In the genomic region with DNA sequence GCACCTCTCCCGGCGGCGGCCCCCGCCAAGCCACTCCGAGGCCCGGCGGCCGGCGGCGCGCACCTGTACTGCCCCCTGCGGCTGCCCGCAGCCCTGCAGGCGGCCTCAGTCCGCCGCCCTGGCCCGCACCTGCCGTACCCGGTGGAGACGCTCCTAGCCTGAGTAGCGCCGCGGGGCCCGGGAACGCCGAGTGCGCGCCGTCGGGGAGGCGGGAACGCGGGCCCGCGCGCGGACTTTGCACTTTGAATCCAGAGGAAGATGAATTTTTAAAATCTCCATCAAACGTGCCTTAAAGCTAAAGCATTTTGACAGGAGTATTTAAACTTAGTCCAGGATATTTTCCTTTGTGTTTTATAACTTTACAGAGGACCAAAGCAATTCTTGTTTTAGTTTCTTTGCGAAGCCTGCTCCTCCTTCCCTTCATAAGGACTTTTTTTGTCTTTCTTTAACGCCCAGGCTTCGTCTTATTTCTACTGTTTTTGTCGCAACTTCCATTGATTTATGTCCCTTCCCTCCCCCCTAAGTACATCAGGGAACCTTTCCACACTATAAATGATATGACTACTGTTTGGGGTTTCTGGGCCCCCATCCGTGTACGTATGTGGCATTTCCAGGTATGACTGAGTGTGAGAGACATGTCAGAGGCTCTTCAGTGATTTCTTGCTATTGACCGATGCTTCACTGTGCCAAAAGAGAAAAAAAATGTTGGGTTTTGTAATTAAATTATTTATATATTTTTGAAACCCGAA, we compare ENCODE assay signal across 8 cellular contexts. TPM values are rescaled to one million over a fixed set of nuclear protein-coding genes. Genes with fewer than 3 reads are reported as not detected.
DNase-seq lines count a peak whose midpoint lies in the region; ATAC-seq, FAIRE-seq and TF ChIP-seq lines count a peak whose summit lies in the region.

No MANE protein-coding gene starts in this region.

- in situ Hi-C loops in ACHN (cut with HindIII; ENCODE audit: low pct_ligation_motif_present, low pct_unique_long_range_greater_than_20kb, low sequenced_read_pairs): no loop called here

- no peak for ATAC-seq in HG03520 (IDR thresholded peaks at IDR 0.05; ENCODE audit: unreplicated experiment)

- no peak for FAIRE-seq in GM12891 (lab: Jason Lieb, UNC)

- DNase-seq in ACHN (peak; percentile 40), H7 (peak; percentile 94), left kidney (ENCODE audit: low read depth, low spot score) (peak; percentile 80), GM12891 (ENCODE audit: insufficient read length, low spot score) (no peak), DMS153 treated with DMSO at 0.1 percent for 48 hours (lab: John Stamatoyannopoulos, UW; ENCODE audit: unreplicated experiment) (no peak), DMS53 treated with DMSO at 0.1 percent for 48 hours (lab: John Stamatoyannopoulos, UW; ENCODE audit: unreplicated experiment) (no peak)

- peaks cover 27% of the 10 kb centered on the region for H3K4me1 Mint-ChIP-seq in activated naive CD8-positive, alpha-beta T cell (ENCODE audit: low read depth)

- peak overlapping the region; percentile 24; the same call in 1 of the 2 replicates for H3K4me3 ChIP-seq in H7 (ENCODE audit: insufficient read depth, low read depth, low read length)

- no peaks in the 10 kb centered on the region for H3K36me3 ChIP-seq in H7 (replicated peaks; ENCODE audit: control insufficient read depth, insufficient read depth, low read length)

- no peak overlapping the region for H3K27ac Mint-ChIP-seq in activated naive CD8-positive, alpha-beta T cell

- H3K27me3 ChIP-seq in H7 (ENCODE audit: control insufficient read depth, insufficient read depth, low read length): peaks cover 71% of the 10 kb centered on the region

- TF ChIP-seq POLR2A in GM12891 (IDR thresholded peaks at IDR 0.05; ENCODE audit: low read depth, low read length): no peak

- no peaks in the 10 kb centered on the region for H3K36me3 Mint-ChIP-seq in activated naive CD8-positive, alpha-beta T cell

- no peaks in the 10 kb centered on the region for H3K9me3 Mint-ChIP-seq in activated naive CD8-positive, alpha-beta T cell (ENCODE audit: low read depth)

- peak overlapping the region; percentile 73 for H3K4me3 Mint-ChIP-seq in activated naive CD8-positive, alpha-beta T cell

- H3K27me3 Mint-ChIP-seq in activated naive CD8-positive, alpha-beta T cell: peaks cover 38% of the 10 kb centered on the region

TF ChIP-seq in GM12891, 5 proteins besides CTCF, POLR2A, EP300 and RAD21:
- TF ChIP-seq TAF1 (IDR thresholded peaks at IDR 0.05; ENCODE audit: low read depth, low read length) (no peak), SPI1 (IDR thresholded peaks at IDR 0.05; ENCODE audit: low read depth, low read length) (no peak), POU2F2 (IDR thresholded peaks at IDR 0.05; ENCODE audit: low read depth, low read length) (no peak), PAX5 (IDR thresholded peaks at IDR 0.05; ENCODE audit: insufficient read depth, low read length, severe bottlenecking) (no peak), POLR2AphosphoS5 (IDR thresholded peaks at IDR 0.05; ENCODE audit: low read depth, low read length) (no peak)

RNA-seq across cellular contexts. Expression of gene FOXQ1, which starts 2.0 kb away (rescaled TPM):
- 3.1 and 24.8 TPM in 2 replicates for total RNA-seq in H7 (2014; rRNA removed; shearing (Covaris generic))
- polyA plus RNA-seq in GM12891 (2012; ENCODE audit: low read depth, missing spikeins): not detected

Comparison
In these comparisons a context has a peak if more than half of its experiments do, and no peak if none do; other contexts are left out.
1. DNase-seq: peak in ACHN (single experiment), H7 (single experiment) and left kidney (single experiment); none in GM12891 (single experiment), DMS153 treated with DMSO at 0.1 percent for 48 hours (single experiment) and DMS53 treated with DMSO at 0.1 percent for 48 hours (single experiment).